In genomic region chr17:31489295-31490018, GRCh38 we compare ENCODE assay signal across 1 cellular context.
A peak's percentile ranks its signal among the peaks of the same experiment; 100 is the strongest.
TF ChIP-seq lines count a peak whose summit lies in the region.

No MANE protein-coding gene starts in this region.

TF ChIP-seq in HepG2, 621 proteins besides CTCF, POLR2A, EP300 and RAD21 (continued from another document and continues in another):
- TF ChIP-seq PATZ1 (CRISPR knock-in tag; IDR thresholded peaks at IDR 0.05) (peak; percentile 83), ZNF235 (CRISPR knock-in tag; IDR thresholded peaks at IDR 0.05; ENCODE audit: borderline replicate concordance) (0 out of 2 replicates have a peak, but pooled peaks have one; percentile 61), ZSCAN22 (CRISPR knock-in tag; IDR thresholded peaks at IDR 0.05) (no peak), ZNF605 (CRISPR knock-in tag; IDR thresholded peaks at IDR 0.05) (peak; percentile 76; the same call in 1 of the 2 replicates), POLR2AphosphoS5 (IDR thresholded peaks at IDR 0.05; ENCODE audit: low read depth, low read length) (peak; percentile 59), KDM5B (CRISPR knock-in tag; IDR thresholded peaks at IDR 0.05; ENCODE audit: borderline replicate concordance) (peak; percentile 18; the same call in 1 of the 2 replicates), ZNF788 (CRISPR knock-in tag; IDR thresholded peaks at IDR 0.05; ENCODE audit: borderline replicate concordance) (no peak), ARNTL (CRISPR knock-in tag; IDR thresholded peaks at IDR 0.05) (0 out of 2 replicates have a peak, but pooled peaks have one; percentile 34), ZNF317 (CRISPR knock-in tag; IDR thresholded peaks at IDR 0.05) (no peak), MTF2 (CRISPR knock-in tag; IDR thresholded peaks at IDR 0.05; ENCODE audit: borderline replicate concordance) (no peak), ESRRA (CRISPR knock-in tag; IDR thresholded peaks at IDR 0.05; ENCODE audit: low read depth) (no peak), ZBTB7A (CRISPR knock-in tag; IDR thresholded peaks at IDR 0.05) (no peak), ETV5 (CRISPR knock-in tag; IDR thresholded peaks at IDR 0.05; ENCODE audit: borderline replicate concordance) (0 out of 2 replicates have a peak, but pooled peaks have one; percentile 12), LBX2 (CRISPR knock-in tag; IDR thresholded peaks at IDR 0.05; ENCODE audit: borderline replicate concordance) (no peak), ARID4A (CRISPR knock-in tag; IDR thresholded peaks at IDR 0.05; ENCODE audit: borderline replicate concordance) (peak; percentile 68; the same call in 1 of the 2 replicates), TBX3 (IDR thresholded peaks at IDR 0.05; ENCODE audit: borderline replicate concordance) (no peak), HDAC1 (CRISPR knock-in tag; IDR thresholded peaks at IDR 0.05) (peak; percentile 50; the same call in 1 of the 2 replicates), TEF (CRISPR knock-in tag; IDR thresholded peaks at IDR 0.05) (no peak), SP5 (CRISPR knock-in tag; IDR thresholded peaks at IDR 0.05; ENCODE audit: borderline replicate concordance, low read depth) (peak; percentile 85), EHMT2 (IDR thresholded peaks at IDR 0.05; ENCODE audit: borderline replicate concordance, low read depth, low read length) (no peak), THYN1 (CRISPR knock-in tag; IDR thresholded peaks at IDR 0.05; ENCODE audit: borderline replicate concordance, low read depth) (no peak), ARID2 (CRISPR knock-in tag; IDR thresholded peaks at IDR 0.05; ENCODE audit: borderline replicate concordance) (no peak), YY1 (IDR thresholded peaks at IDR 0.05; ENCODE audit: insufficient read depth, insufficient replicate concordance, low read depth, low read length) (no peak), ZNF468 (CRISPR knock-in tag; IDR thresholded peaks at IDR 0.05) (no peak), TCF7 (IDR thresholded peaks at IDR 0.05; ENCODE audit: low read depth) (no peak), ZMAT5 (CRISPR knock-in tag; IDR thresholded peaks at IDR 0.05; ENCODE audit: borderline replicate concordance, low read depth) (no peak), ZNF557 (CRISPR knock-in tag; IDR thresholded peaks at IDR 0.05) (no peak), ZNF574 (CRISPR knock-in tag; IDR thresholded peaks at IDR 0.05) (peak; percentile 36; the same call in 1 of the 2 replicates), MBNL3 (CRISPR knock-in tag; conservative IDR thresholded peaks at IDR 0.05) (no peak), TBP (CRISPR knock-in tag; IDR thresholded peaks at IDR 0.05) (no peak), ZNF264 (CRISPR knock-in tag; IDR thresholded peaks at IDR 0.05) (no peak), ZNF569 (CRISPR knock-in tag; IDR thresholded peaks at IDR 0.05; ENCODE audit: borderline replicate concordance) (no peak), ZNF280B (CRISPR knock-in tag; IDR thresholded peaks at IDR 0.05; ENCODE audit: borderline replicate concordance) (no peak), ZXDC (CRISPR knock-in tag; IDR thresholded peaks at IDR 0.05) (peak; percentile 54; the same call in 1 of the 2 replicates), GMEB2 (CRISPR knock-in tag; IDR thresholded peaks at IDR 0.05; ENCODE audit: low read depth) (no peak), ELF3 (CRISPR knock-in tag; IDR thresholded peaks at IDR 0.05) (no peak), ZNF777 (CRISPR knock-in tag; IDR thresholded peaks at IDR 0.05) (peak; percentile 22; the same call in 1 of the 2 replicates), MAZ (IDR thresholded peaks at IDR 0.05; ENCODE audit: borderline replicate concordance, low read depth, low read length) (0 out of 2 replicates have a peak, but pooled peaks have one; percentile 19), MAZ (CRISPR knock-in tag; IDR thresholded peaks at IDR 0.05; ENCODE audit: low read depth) (no peak), HIC2 (CRISPR knock-in tag; IDR thresholded peaks at IDR 0.05; ENCODE audit: low read depth) (0 out of 2 replicates have a peak, but pooled peaks have one; percentile 17), ELF1 (CRISPR knock-in tag; IDR thresholded peaks at IDR 0.05) (no peak), DPF2 (CRISPR knock-in tag; IDR thresholded peaks at IDR 0.05; ENCODE audit: borderline replicate concordance, low read depth) (no peak)
